17 cellular contexts compared by ENCODE assay signal in the genomic region with DNA sequence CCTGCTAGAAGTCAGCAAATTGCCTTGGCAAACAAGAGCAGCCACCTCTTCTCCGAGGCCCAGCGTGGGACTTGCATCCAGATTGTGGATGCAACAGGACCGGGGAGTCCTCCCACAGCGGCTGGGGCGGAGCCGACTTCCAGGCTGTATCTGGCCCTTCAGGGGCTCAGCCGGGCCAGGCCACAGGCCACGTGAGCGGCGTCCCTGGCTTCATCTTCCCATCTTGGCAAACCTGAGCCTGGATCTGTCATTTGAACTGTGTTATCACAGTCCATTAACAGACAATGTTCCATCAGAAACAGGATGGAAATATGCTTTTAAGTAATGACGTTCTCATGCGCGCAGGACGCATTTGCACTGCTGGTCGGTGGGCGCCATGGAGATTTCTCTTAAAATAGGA.
DNase-seq lines count a peak whose midpoint lies in the region; ATAC-seq and TF ChIP-seq lines count a peak whose summit lies in the region.
"Had no signal": no experiment of that assay in that cellular context is flagged by ENCODE, and none has a peak within 500 bp of the region (broad histone marks: within the 10 kb centered on the region; RNA-seq: fewer than 3 reads in every experiment).

No MANE protein-coding gene starts in this region.

- no peaks in the 10 kb centered on the region for H3K4me1 Mint-ChIP-seq in stimulated activated naive CD8-positive, alpha-beta T cell treated with anti-CD3 and anti-CD28 coated beads, Interleukin-15, amount 100 ng/mL, for 72 hours
- H3K4me1 Mint-ChIP-seq: CD4-positive, CD25-positive, alpha-beta regulatory T cell had no signal

- no peaks in the 10 kb centered on the region for H3K27me3 Mint-ChIP-seq in stimulated activated naive CD8-positive, alpha-beta T cell treated with anti-CD3 and anti-CD28 coated beads, Interleukin-15, amount 100 ng/mL, for 72 hours
- H3K27me3 Mint-ChIP-seq: CD4-positive, CD25-positive, alpha-beta regulatory T cell had no signal

- H3K27me3 ChIP-seq in left lung: no peaks in the 10 kb centered on the region

- no peak overlapping the region for H3K4me3 ChIP-seq in left lung

- H3K4me1 ChIP-seq in left lung: no peaks in the 10 kb centered on the region

- no peak overlapping the region for H3K27ac Mint-ChIP-seq in stimulated activated naive CD8-positive, alpha-beta T cell treated with anti-CD3 and anti-CD28 coated beads, Interleukin-15, amount 100 ng/mL, for 72 hours

- H3K9me3 ChIP-seq in left lung: peaks cover 0 to 22% of the 10 kb centered on the region in 2 donors

- DNase-seq in NCI-H1092 (lab: John Stamatoyannopoulos, UW) (peak; percentile 66), cerebellar cortex (ENCODE audit: low spot score) (peak; percentile 90), left lung (peak in 1 of 2 donors; percentile 51), sciatic nerve (ENCODE audit: low spot score) (no peak), SIG-M5 (lab: John Stamatoyannopoulos, UW) (no peak), superior temporal gyrus (ENCODE audit: extremely low spot score) (no peak)
- no peak for DNase-seq in stimulated activated naive CD8-positive, alpha-beta T cell treated with anti-CD3 and anti-CD28 coated beads, Interleukin-15, amount 100 ng/mL, for 72 hours
- DNase-seq: CD4-positive, CD25-positive, alpha-beta regulatory T cell; DMS79; IMR-90; NCI-H1105 treated with DMSO at 0.1 percent for 48 hours; NCI-H1694; NCI-H2081; NCI-H446; NCI-H526; SHP77 treated with DMSO at 0.1 percent for 48 hours had no signal

- H3K36me3 ChIP-seq in left lung: no peaks in the 10 kb centered on the region

- intact Hi-C loops in left lung (cut with DNase I) (no loop called here), sciatic nerve (cut with DNase I) (no loop called here)

- H3K9me3 Mint-ChIP-seq in stimulated activated naive CD8-positive, alpha-beta T cell treated with anti-CD3 and anti-CD28 coated beads, Interleukin-15, amount 100 ng/mL, for 72 hours: peaks cover 0 to 12% of the 10 kb centered on the region in 2 donors

- ATAC-seq in left lung (peak; percentile 76), sciatic nerve (peak; percentile 42)
- no peak for ATAC-seq in stimulated activated naive CD8-positive, alpha-beta T cell treated with anti-CD3 and anti-CD28 coated beads, Interleukin-15, amount 100 ng/mL, for 72 hours

- TF ChIP-seq CTCF in left lung (IDR thresholded peaks at IDR 0.05): no peak

- H3K27ac ChIP-seq in left lung: no peak overlapping the region
- H3K27ac ChIP-seq: KMS-11 had no signal

- no peak overlapping the region for H3K4me3 Mint-ChIP-seq in stimulated activated naive CD8-positive, alpha-beta T cell treated with anti-CD3 and anti-CD28 coated beads, Interleukin-15, amount 100 ng/mL, for 72 hours
- H3K4me3 Mint-ChIP-seq: CD4-positive, CD25-positive, alpha-beta regulatory T cell had no signal

Comparison
In these comparisons a context has a peak if more than half of its experiments do, and no peak if none do; other contexts are left out.
1. DNase-seq: peak in NCI-H1092 (single experiment) and cerebellar cortex (single experiment); none in sciatic nerve (single experiment), SIG-M5 (single experiment), superior temporal gyrus (single experiment) and stimulated activated naive CD8-positive, alpha-beta T cell treated with anti-CD3 and anti-CD28 coated beads, Interleukin-15, amount 100 ng/mL, for 72 hours (0 of 2).